In the genomic region with DNA sequence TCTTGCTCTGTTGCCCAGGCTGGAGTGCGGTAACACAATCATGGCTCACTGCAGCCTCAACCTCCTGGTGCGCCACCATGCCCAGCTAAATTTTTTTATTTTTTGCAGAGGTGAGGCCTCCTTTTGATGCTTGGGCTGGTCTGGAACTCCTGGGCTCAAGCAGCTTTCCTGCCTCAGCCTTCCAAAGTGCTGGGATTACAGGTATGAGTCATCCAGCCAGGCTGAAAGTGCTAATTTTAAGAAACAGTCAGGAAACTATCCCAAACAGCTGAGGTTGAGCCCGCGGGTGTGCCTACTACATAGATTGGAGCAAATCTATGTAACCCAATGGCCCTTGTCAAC, we compare ENCODE assay signal across 8 cellular contexts.
DNase-seq lines count a peak whose midpoint lies in the region; ATAC-seq and TF ChIP-seq lines count a peak whose summit lies in the region.

No MANE protein-coding gene starts in this region.

- H3K4me1 ChIP-seq in NT2/D1 (ENCODE audit: insufficient read depth, insufficient read length) (peaks cover 4% of the 10 kb centered on the region), endocrine pancreas (ENCODE audit: control insufficient read depth, insufficient read depth, low read length) (peaks cover 5% of the 10 kb centered on the region), parathyroid adenoma (peaks cover 3% of the 10 kb centered on the region)

- H3K36me3 ChIP-seq in NT2/D1 (ENCODE audit: insufficient read depth, insufficient read length, low read length) (peaks cover 30% of the 10 kb centered on the region), endocrine pancreas (ENCODE audit: control insufficient read depth, insufficient read depth, low read length) (no peaks in the 10 kb centered on the region), parathyroid adenoma (ENCODE audit: control insufficient read depth, insufficient read depth, low read length) (no peaks in the 10 kb centered on the region)

- H3K9ac ChIP-seq in NT2/D1 (ENCODE audit: insufficient read length, low read depth) (peak overlapping the region; percentile 72), endocrine pancreas (ENCODE audit: control insufficient read depth, insufficient read depth, low read length) (peak overlapping the region; percentile 62), parathyroid adenoma (no peak overlapping the region)

- H3K27me3 ChIP-seq in NT2/D1 (ENCODE audit: insufficient read depth, insufficient read length) (no peaks in the 10 kb centered on the region), endocrine pancreas (ENCODE audit: control insufficient read depth, insufficient read depth, low read length) (no peaks in the 10 kb centered on the region), parathyroid adenoma (ENCODE audit: control insufficient read depth, insufficient read depth, low read length) (no peaks in the 10 kb centered on the region)

- no peak overlapping the region for H3K27ac ChIP-seq in parathyroid adenoma

- H3K9me3 ChIP-seq in NT2/D1 (ENCODE audit: insufficient read depth, low read length) (no peaks in the 10 kb centered on the region), endocrine pancreas (ENCODE audit: control insufficient read depth, low read length) (no peaks in the 10 kb centered on the region), parathyroid adenoma (ENCODE audit: control insufficient read depth, low read length) (no peaks in the 10 kb centered on the region)

- H3K4me2 ChIP-seq in parathyroid adenoma (ENCODE audit: low read length), result peak overlapping the region; percentile 86

- no peak for ATAC-seq in GM21528 (IDR thresholded peaks at IDR 0.05; ENCODE audit: low FRiP score, unreplicated experiment)

- H2AFZ ChIP-seq in parathyroid adenoma, result peak overlapping the region; percentile 86

- DNase-seq in EL, result peak; percentile 52
- no peak for DNase-seq in NT2/D1 (ENCODE audit: low read depth, low spot score)
- DNase-seq in NCI-H2171 treated with DMSO at 0.1 percent for 48 hours (lab: John Stamatoyannopoulos, UW), result no peak
- no peak for DNase-seq in NCI-H2171 (lab: John Stamatoyannopoulos, UW)
- DNase-seq in NCI-H187 (lab: John Stamatoyannopoulos, UW), result no peak

- peaks cover 5% of the 10 kb centered on the region for H3K79me2 ChIP-seq in parathyroid adenoma

- H3K4me3 ChIP-seq in NT2/D1 (ENCODE audit: insufficient read length, low read depth) (peak overlapping the region; percentile 64), endocrine pancreas (ENCODE audit: control insufficient read depth, insufficient read depth, low read length) (peak overlapping the region; percentile 76), parathyroid adenoma (ENCODE audit: low read depth, low read length) (peak overlapping the region; percentile 71)

- TF ChIP-seq CTCF in parathyroid adenoma (IDR thresholded peaks at IDR 0.05), result no peak
